26 cellular contexts compared by ENCODE assay signal in the genomic region with DNA sequence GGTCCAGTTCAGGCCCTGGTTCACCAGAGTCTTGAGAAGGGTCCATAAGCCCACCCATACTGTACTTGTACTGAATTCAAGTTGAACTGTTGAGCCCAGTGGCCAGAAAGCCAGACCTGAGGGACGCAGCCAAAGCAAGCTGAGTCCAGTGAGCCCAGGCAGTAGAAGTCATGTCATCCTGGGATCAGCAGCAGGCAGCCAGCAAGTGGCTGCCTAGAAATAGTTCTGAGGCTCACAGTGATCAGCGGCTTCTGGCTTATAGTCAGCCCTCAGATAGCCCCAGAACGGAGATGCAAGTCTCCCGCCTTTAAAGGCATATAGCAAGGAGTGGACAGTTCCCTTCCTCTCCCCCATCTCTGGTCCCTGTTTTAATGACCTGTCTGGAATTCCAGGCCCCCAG.
DNase-seq lines count a peak whose midpoint lies in the region; ATAC-seq, FAIRE-seq and TF ChIP-seq lines count a peak whose summit lies in the region.
"Had no signal": no experiment of that assay in that cellular context is flagged by ENCODE, and none has a peak within 500 bp of the region (broad histone marks: within the 10 kb centered on the region; RNA-seq: fewer than 3 reads in every experiment).

No MANE protein-coding gene starts in this region.

- H3K4me1 Mint-ChIP-seq in nephron: peaks cover 38% of the 10 kb centered on the region

- TF ChIP-seq CTCF in DND-41 (IDR thresholded peaks at IDR 0.05; ENCODE audit: borderline replicate concordance, extremely low read depth, low read length, poor library complexity, severe bottlenecking) (no peak), nephron (IDR thresholded peaks at IDR 0.05; ENCODE audit: unreplicated experiment in 3 of 3) (no peak), SK-N-SH (IDR thresholded peaks at IDR 0.05) (no peak)

- H3K4me3 ChIP-seq in DND-41 (ENCODE audit: low read depth in 1 of 2, low read length in 2 of 2) (no peak overlapping the region), SK-N-MC (no peak overlapping the region), SK-N-SH (ENCODE audit: low read depth in 2 of 2, low read length in 1 of 2) (no peak overlapping the region)
- H3K4me3 ChIP-seq: breast epithelium, colonic mucosa, neural progenitor cell, Peyer's patch, right lobe of liver, upper lobe of left lung had no signal

- POLR2A ChIA-PET in SK-N-SH (lab: Yijun Ruan, JAX): no interaction called here

- H3K9me3 ChIP-seq in DND-41 (ENCODE audit: insufficient read depth, low read length, severe bottlenecking) (no peaks in the 10 kb centered on the region), SK-N-MC (ENCODE audit: low read depth, low read length) (no peaks in the 10 kb centered on the region), SK-N-SH (no peaks in the 10 kb centered on the region)
- H3K9me3 ChIP-seq: breast epithelium, colonic mucosa, Peyer's patch, right lobe of liver, upper lobe of left lung had no signal

- no peak for TF ChIP-seq EP300 in SK-N-SH (IDR thresholded peaks at IDR 0.05; ENCODE audit: borderline replicate concordance in 1 of 2, low read depth in 1 of 2, low read length in 1 of 2)

- no peaks in the 10 kb centered on the region for H3K36me3 ChIP-seq in DND-41 (ENCODE audit: insufficient read depth, low read length)
- H3K36me3 ChIP-seq in SK-N-MC (ENCODE audit: insufficient read depth, low read length): no peaks in the 10 kb centered on the region
- H3K36me3 ChIP-seq in SK-N-SH (replicated peaks in 1 of 2; ENCODE audit: control insufficient read depth in 1 of 2, insufficient read depth in 2 of 2, low read length in 1 of 2): no peaks in the 10 kb centered on the region
- H3K36me3 ChIP-seq: breast epithelium, colonic mucosa, neural progenitor cell, Peyer's patch, right lobe of liver, upper lobe of left lung had no signal

- CTCF ChIA-PET in SK-N-SH (lab: Yijun Ruan, JAX): no interaction called here

- peak overlapping the region; percentile 20 to 51 (median 39) for H3K27ac Mint-ChIP-seq in nephron
- H3K27ac Mint-ChIP-seq: stimulated activated memory B cell treated with anti-CD40 and anti-IgM and Interleukin-4, amounts not matched to agents 10 μg/mL and 1 μg/mL and 100 μg/mL, for 72 hours had no signal

- H2AFZ ChIP-seq in DND-41 (ENCODE audit: low read depth, low read length) (no peak overlapping the region), SK-N-SH (ENCODE audit: low read depth) (no peak overlapping the region)
- H2AFZ ChIP-seq: neural progenitor cell had no signal

- DNase-seq in DND-41 (no peak), GM12891 (ENCODE audit: insufficient read length, low spot score) (no peak), SK-N-MC (ENCODE audit: low read depth, low spot score) (no peak), T-helper 1 cell (no peak), SK-N-SH (no peak)
- DNase-seq: activated CD4-positive, CD25-positive, alpha-beta regulatory T cell; activated naive CD4-positive, alpha-beta T cell treated with anti-CD3 and anti-CD28 coated beads, Interleukin-2, amount 50 U/mL, for 16 hours; amniotic stem cell; colonic mucosa; effector memory CD8-positive, alpha-beta T cell; foreskin fibroblast; H7; KBM-7; mammary epithelial cell; NCI-H2107; Peyer's patch; right lobe of liver; stimulated activated CD4-positive, alpha-beta T cell treated with anti-CD3 and anti-CD28 coated beads, Interleukin-4, amount 100 ng/mL, for 24 hours; substantia nigra; upper lobe of left lung had no signal

- H3K79me2 ChIP-seq in DND-41 (ENCODE audit: insufficient read depth, low read length) (no peaks in the 10 kb centered on the region), SK-N-SH (ENCODE audit: insufficient read depth) (no peaks in the 10 kb centered on the region)

- ATAC-seq in DND-41 (ENCODE audit: insufficient read depth, low read depth) (no peak), HG03571 (IDR thresholded peaks at IDR 0.05; ENCODE audit: unreplicated experiment) (no peak)
- ATAC-seq: effector memory CD8-positive, alpha-beta T cell; right lobe of liver; stimulated activated memory B cell treated with anti-CD40 and anti-IgM and Interleukin-4, amounts not matched to agents 10 μg/mL and 1 μg/mL and 100 μg/mL, for 72 hours had no signal

- FAIRE-seq in GM12891 (lab: Jason Lieb, UNC): peak; percentile 9

- H3F3A ChIP-seq in SK-N-SH (replicated peaks; ENCODE audit: insufficient read depth): no peaks in the 10 kb centered on the region

- H3K9me3 Mint-ChIP-seq in nephron: no peaks in the 10 kb centered on the region
- H3K9me3 Mint-ChIP-seq: stimulated activated memory B cell treated with anti-CD40 and anti-IgM and Interleukin-4, amounts not matched to agents 10 μg/mL and 1 μg/mL and 100 μg/mL, for 72 hours had no signal

- H3K4me2 ChIP-seq in DND-41 (ENCODE audit: insufficient read depth, low read length) (no peak overlapping the region), SK-N-SH (no peak overlapping the region)
- H3K4me2 ChIP-seq: neural progenitor cell had no signal

- H3K27me3 ChIP-seq in DND-41 (ENCODE audit: insufficient read depth, low read length, poor library complexity) (no peaks in the 10 kb centered on the region), SK-N-SH (ENCODE audit: insufficient read depth) (no peaks in the 10 kb centered on the region)
- H3K27me3 ChIP-seq: breast epithelium, colonic mucosa, neural progenitor cell, Peyer's patch, right lobe of liver, upper lobe of left lung had no signal

- no peak for TF ChIP-seq RAD21 in SK-N-SH (IDR thresholded peaks at IDR 0.05; ENCODE audit: low read length)

- no peaks in the 10 kb centered on the region for H3K9me2 ChIP-seq in SK-N-SH

- H4K20me1 ChIP-seq in DND-41 (ENCODE audit: insufficient read depth, low read length) (no peaks in the 10 kb centered on the region), SK-N-SH (ENCODE audit: insufficient read depth) (no peaks in the 10 kb centered on the region)

- H3K4me3 Mint-ChIP-seq in nephron: peak overlapping the region in 1 of 3 experiments; percentile 72
- H3K4me3 Mint-ChIP-seq: effector memory CD8-positive, alpha-beta T cell; neural progenitor cell; stimulated activated memory B cell treated with anti-CD40 and anti-IgM and Interleukin-4, amounts not matched to agents 10 μg/mL and 1 μg/mL and 100 μg/mL, for 72 hours had no signal

- H3K36me3 Mint-ChIP-seq in nephron (ENCODE audit: low read depth): no peaks in the 10 kb centered on the region
- H3K36me3 Mint-ChIP-seq: neural progenitor cell; stimulated activated memory B cell treated with anti-CD40 and anti-IgM and Interleukin-4, amounts not matched to agents 10 μg/mL and 1 μg/mL and 100 μg/mL, for 72 hours had no signal

- WGBS in SK-N-SH (ENCODE audit: low lambda C conversion rate): 39% methylated on average over 4 of the region's 4 CpGs

- H3K9ac ChIP-seq in DND-41 (ENCODE audit: low read depth, low read length): no peak overlapping the region
- H3K9ac ChIP-seq in SK-N-MC (ENCODE audit: insufficient read length): no peak overlapping the region
- H3K9ac ChIP-seq in SK-N-SH: no peak overlapping the region
- H3K9ac ChIP-seq: neural progenitor cell had no signal

- no peak for TF ChIP-seq POLR2A in GM12891 (IDR thresholded peaks at IDR 0.05; ENCODE audit: low read depth, low read length)

- no peaks in the 10 kb centered on the region for H3K27me3 Mint-ChIP-seq in nephron (ENCODE audit: low read depth)
- H3K27me3 Mint-ChIP-seq: effector memory CD8-positive, alpha-beta T cell; stimulated activated memory B cell treated with anti-CD40 and anti-IgM and Interleukin-4, amounts not matched to agents 10 μg/mL and 1 μg/mL and 100 μg/mL, for 72 hours had no signal

- H3K27ac ChIP-seq in DND-41 (ENCODE audit: low read length) (peak overlapping the region; percentile 80), SK-N-MC (0 out of 2 replicates have a peak overlapping the region, but pooled peaks have one; percentile 34), SK-N-SH (ENCODE audit: low read depth in 2 of 2, low read length in 1 of 2) (no peak overlapping the region)
- H3K27ac ChIP-seq: breast epithelium, C4-2B, colonic mucosa, neural progenitor cell, Peyer's patch, right lobe of liver, upper lobe of left lung had no signal

- peaks cover 41% of the 10 kb centered on the region for H3K4me1 ChIP-seq in DND-41 (ENCODE audit: insufficient read depth, low read length)
- H3K4me1 ChIP-seq in SK-N-SH (ENCODE audit: control insufficient read depth in 1 of 2, insufficient read depth in 2 of 2, low read depth in 1 of 2, low read length in 1 of 2): peaks cover 0 to 6% of the 10 kb centered on the region in 2 experiments; a peak in 1 of 4 replicates
- H3K4me1 ChIP-seq: breast epithelium, colonic mucosa, neural progenitor cell, Peyer's patch, right lobe of liver, upper lobe of left lung had no signal

TF ChIP-seq in GM12891, 5 proteins besides CTCF, POLR2A, EP300 and RAD21:
- no peak for TF ChIP-seq TAF1 (IDR thresholded peaks at IDR 0.05; ENCODE audit: low read depth, low read length)

TF ChIP-seq in SK-N-SH, 30 proteins besides CTCF, POLR2A, EP300 and RAD21:
- no peak for TF ChIP-seq RXRA (IDR thresholded peaks at IDR 0.05; ENCODE audit: borderline replicate concordance, low read depth)
- TF ChIP-seq CHD2 (IDR thresholded peaks at IDR 0.05; ENCODE audit: low read length, partially characterized antibody): no peak
- TF ChIP-seq RFX5 (IDR thresholded peaks at IDR 0.05; ENCODE audit: low read length): no peak
- TF ChIP-seq FOXJ3 (CRISPR knock-in tag; IDR thresholded peaks at IDR 0.05): no peak
- TF ChIP-seq EZH2phosphoT487 (IDR thresholded peaks at IDR 0.05; ENCODE audit: borderline replicate concordance, low read depth): no peak
- TF ChIP-seq FOXM1 (IDR thresholded peaks at IDR 0.05; ENCODE audit: low read depth): no peak
TF ChIP-seq in SK-N-SH: peak in this region for 0.

Comparison
In these comparisons a context has a peak if more than half of its experiments do, and no peak if none do; other contexts are left out.
1. H3K27ac ChIP-seq: peak in DND-41 (single experiment) and SK-N-MC (single experiment); none in SK-N-SH (0 of 2).